In genomic region chr21:27426196-27426595, GRCh38 we compare ENCODE assay signal across 17 cellular contexts.
DNase-seq lines count a peak whose midpoint lies in the region.
"Had no signal": no experiment of that assay in that cellular context is flagged by ENCODE, and none has a peak within 500 bp of the region (broad histone marks: within the 10 kb centered on the region; RNA-seq: fewer than 3 reads in every experiment).

No MANE protein-coding gene starts in this region.

- in situ Hi-C loops in GM23248 (cut with MboI) = no loop called here

- peaks cover 52% of the 10 kb centered on the region for H3F3A ChIP-seq in GM23248 (ENCODE audit: insufficient read depth)

- H3K36me3 ChIP-seq in ACC112 (ENCODE audit: insufficient read depth, low read length) (no peaks in the 10 kb centered on the region), GM23248 (ENCODE audit: low read depth) (no peaks in the 10 kb centered on the region)
- H3K36me3 ChIP-seq: BE2C had no signal

- H3K4me3 ChIP-seq in ACC112 (ENCODE audit: low read depth, low read length) = no peak overlapping the region
- H3K4me3 ChIP-seq in GM23248 = no peak overlapping the region
- H3K4me3 ChIP-seq: MG63 had no signal

- peaks cover 53% of the 10 kb centered on the region for H3K4me1 ChIP-seq in ACC112 (ENCODE audit: control insufficient read depth, insufficient read depth, low read length, unreplicated experiment)
- peaks cover 57% of the 10 kb centered on the region for H3K4me1 ChIP-seq in GM23248 (ENCODE audit: insufficient read depth)

- H3K27ac ChIP-seq in ACC112 (ENCODE audit: low read depth, low read length) (peak overlapping the region; percentile 34), GM23248 (peak overlapping the region; percentile 97), substantia nigra (ENCODE audit: low read depth, low read length, poor library complexity, severe bottlenecking) (no peak overlapping the region)
- H3K27ac ChIP-seq: HL-60 had no signal

- no peak overlapping the region; the same call in 1 of the 2 replicates for H3K9ac ChIP-seq in GM23248

- no peaks in the 10 kb centered on the region for H3K27me3 ChIP-seq in ACC112 (ENCODE audit: insufficient read depth, low read length)
- no peaks in the 10 kb centered on the region for H3K27me3 ChIP-seq in GM23248 (replicated peaks; ENCODE audit: insufficient read depth)
- H3K27me3 ChIP-seq: BE2C, MG63 had no signal

- no peaks in the 10 kb centered on the region for H3K79me2 ChIP-seq in ACC112 (ENCODE audit: control insufficient read depth, insufficient read depth, low read length, unreplicated experiment)
- no peaks in the 10 kb centered on the region for H3K79me2 ChIP-seq in GM23248 (ENCODE audit: insufficient read depth)

- WGBS in GM23248 (ENCODE audit: low coverage in 1 of 2, low lambda C conversion rate in 2 of 2, missing lambda C conversion rate in 2 of 2), 2 experiments = 9 to 10% methylated on average over 1 of the region's 1 CpG

- no peak overlapping the region for H3K4me2 ChIP-seq in GM23248 (ENCODE audit: unreplicated experiment)

- H3K4me1 Mint-ChIP-seq in activated T-helper 2 cell treated with anti-CD3 and anti-CD28 coated beads, Interferon-gamma antibody, Interleukin-2, Interleukin-4, amounts not matched to agents 10 μg/mL and 5 μg/mL and 100 μg/mL, durations not matched to agents 14 hours and 24 hours and 36 hours (ENCODE audit: low read depth) = no peaks in the 10 kb centered on the region
- H3K4me1 Mint-ChIP-seq: CD4-positive, alpha-beta memory T cell had no signal

- H2AFZ ChIP-seq in ACC112 (ENCODE audit: low read length, unreplicated experiment) (peak overlapping the region; percentile 23), GM23248 (peak overlapping the region; percentile 12; the same call in 1 of the 2 replicates)

- no peak overlapping the region for H3K4me3 Mint-ChIP-seq in activated T-helper 2 cell treated with anti-CD3 and anti-CD28 coated beads, Interferon-gamma antibody, Interleukin-2, Interleukin-4, amounts not matched to agents 10 μg/mL and 5 μg/mL and 100 μg/mL, durations not matched to agents 14 hours and 24 hours and 36 hours (ENCODE audit: low read depth)
- H3K4me3 Mint-ChIP-seq: CD4-positive, alpha-beta memory T cell had no signal

- no peaks in the 10 kb centered on the region for H3K9me3 ChIP-seq in GM23248 (ENCODE audit: low read depth)
- H3K9me3 ChIP-seq: BE2C had no signal

- no peak overlapping the region for H3K27ac Mint-ChIP-seq in activated T-helper 2 cell treated with anti-CD3 and anti-CD28 coated beads, Interferon-gamma antibody, Interleukin-2, Interleukin-4, amounts not matched to agents 10 μg/mL and 5 μg/mL and 100 μg/mL, durations not matched to agents 14 hours and 24 hours and 36 hours
- H3K27ac Mint-ChIP-seq: CD4-positive, alpha-beta memory T cell had no signal

- no peaks in the 10 kb centered on the region for H3K36me3 Mint-ChIP-seq in activated T-helper 2 cell treated with anti-CD3 and anti-CD28 coated beads, Interferon-gamma antibody, Interleukin-2, Interleukin-4, amounts not matched to agents 10 μg/mL and 5 μg/mL and 100 μg/mL, durations not matched to agents 14 hours and 24 hours and 36 hours (ENCODE audit: low read depth)
- H3K36me3 Mint-ChIP-seq: CD4-positive, alpha-beta memory T cell had no signal

- intact Hi-C loops in activated T-helper 2 cell treated with anti-CD3 and anti-CD28 coated beads, Interferon-gamma antibody, Interleukin-2, Interleukin-4, amounts not matched to agents 10 μg/mL and 5 μg/mL and 100 μg/mL, durations not matched to agents 14 hours and 24 hours and 36 hours (cut with micrococcal nuclease) = no loop called here

- no peaks in the 10 kb centered on the region for H4K20me1 ChIP-seq in GM23248 (ENCODE audit: insufficient read depth)

- H3K9me2 ChIP-seq in GM23248 (ENCODE audit: insufficient read depth) = no peaks in the 10 kb centered on the region

- H3K9me3 Mint-ChIP-seq in activated T-helper 2 cell treated with anti-CD3 and anti-CD28 coated beads, Interferon-gamma antibody, Interleukin-2, Interleukin-4, amounts not matched to agents 10 μg/mL and 5 μg/mL and 100 μg/mL, durations not matched to agents 14 hours and 24 hours and 36 hours = peaks cover 18% of the 10 kb centered on the region

- no peaks in the 10 kb centered on the region for H3K27me3 Mint-ChIP-seq in activated T-helper 2 cell treated with anti-CD3 and anti-CD28 coated beads, Interferon-gamma antibody, Interleukin-2, Interleukin-4, amounts not matched to agents 10 μg/mL and 5 μg/mL and 100 μg/mL, durations not matched to agents 14 hours and 24 hours and 36 hours (ENCODE audit: low read depth)
- H3K27me3 Mint-ChIP-seq: CD4-positive, alpha-beta memory T cell had no signal

- peak; percentile 3 for DNase-seq in GM23248
- DNase-seq in amniotic epithelial cell (ENCODE audit: low read depth) = peak; percentile 20
- peak; percentile 42 for DNase-seq in myocyte (ENCODE audit: low read depth)
- DNase-seq in SHP77 (lab: John Stamatoyannopoulos, UW) = no peak
- no peak for DNase-seq in substantia nigra (lab: John Stamatoyannopoulos, UW)
- no peak for DNase-seq in DMS153 treated with DMSO at 0.1 percent for 48 hours (lab: John Stamatoyannopoulos, UW; ENCODE audit: unreplicated experiment)
- no peak for DNase-seq in activated T-helper 2 cell treated with anti-CD3 and anti-CD28 coated beads, Interferon-gamma antibody, Interleukin-2, Interleukin-4, amounts not matched to agents 10 μg/mL and 5 μg/mL and 100 μg/mL, durations not matched to agents 14 hours and 24 hours and 36 hours (ENCODE audit: low spot score)
- DNase-seq: CD4-positive, alpha-beta memory T cell; KG1; NCI-H1092 treated with DMSO at 0.1 percent for 48 hours; NCI-H1694; NCI-H446; PC-3 had no signal

Comparison
In these comparisons a context has a peak if more than half of its experiments do, and no peak if none do; other contexts are left out.
1. DNase-seq: peak in GM23248 (single experiment), amniotic epithelial cell (single experiment) and myocyte (single experiment); none in SHP77 (0 of 2), substantia nigra (0 of 49), DMS153 treated with DMSO at 0.1 percent for 48 hours (single experiment) and activated T-helper 2 cell treated with anti-CD3 and anti-CD28 coated beads, Interferon-gamma antibody, Interleukin-2, Interleukin-4, amounts not matched to agents 10 μg/mL and 5 μg/mL and 100 μg/mL, durations not matched to agents 14 hours and 24 hours and 36 hours (single experiment).